8 cellular contexts compared by ENCODE assay signal in genomic region chr12:4538207-4539160, GRCh38. TPM values are rescaled to one million over a fixed set of nuclear protein-coding genes. Genes with fewer than 3 reads are reported as not detected.
DNase-seq lines count a peak whose midpoint lies in the region; ATAC-seq and TF ChIP-seq lines count a peak whose summit lies in the region.

A gene with protein sequence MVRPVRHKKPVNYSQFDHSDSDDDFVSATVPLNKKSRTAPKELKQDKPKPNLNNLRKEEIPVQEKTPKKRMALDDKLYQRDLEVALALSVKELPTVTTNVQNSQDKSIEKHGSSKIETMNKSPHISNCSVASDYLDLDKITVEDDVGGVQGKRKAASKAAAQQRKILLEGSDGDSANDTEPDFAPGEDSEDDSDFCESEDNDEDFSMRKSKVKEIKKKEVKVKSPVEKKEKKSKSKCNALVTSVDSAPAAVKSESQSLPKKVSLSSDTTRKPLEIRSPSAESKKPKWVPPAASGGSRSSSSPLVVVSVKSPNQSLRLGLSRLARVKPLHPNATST (plus strand): TSS chr12:4538890. CDS start chr12:4538940, 50 bp downstream.

- DNase-seq in AG09319 (ENCODE audit: extremely low read depth, low read depth) (peak; percentile 96), NCI-H460 (ENCODE audit: extremely low read depth, low read depth) (peak; percentile 90), cerebellar nuclear complex (lab: John Stamatoyannopoulos, UW) (peak; percentile 66 to 85), islet precursor cell (peak; percentile 99)
- peak; percentile 91 for DNase-seq in activated CD4-positive, CD25-positive, alpha-beta regulatory T cell treated with anti-CD3 and anti-CD28 coated beads, Interleukin-2, amount 50 U/mL, for 72 hours
- DNase-seq in stimulated activated CD4-positive, alpha-beta T cell treated with anti-CD3 and anti-CD28 coated beads, Interleukin-12 subunit alpha, Interleukin-12 subunit beta, amount 100 ng/mL, for 48 hours (ENCODE audit: low read depth in 2 of 3, low spot score in 1 of 3) = peak; percentile 88 to 94 (median 91)

- ATAC-seq in GM19043 (IDR thresholded peaks at IDR 0.05; ENCODE audit: low read depth, unreplicated experiment) = peak; percentile 81
- peak; percentile 73 for ATAC-seq in HG03378 (IDR thresholded peaks at IDR 0.05; ENCODE audit: unreplicated experiment)

- no peak for TF ChIP-seq CTCF in AG09319 (IDR thresholded peaks at IDR 0.05; ENCODE audit: low read depth, low read length)

RNA-seq across cellular contexts. Expression of the gene that starts here (rescaled TPM):
- total RNA-seq in NCI-H460 (2014; rRNA removed; shearing (Covaris generic)) = 22.2 and 24.8 TPM in 2 replicates
- polyA plus RNA-seq in NCI-H460 (2014; cell fraction: nucleus; rRNA removed) = 44.4 and 64.2 TPM in 2 replicates

Comparison
In these comparisons a context has a peak if more than half of its experiments do, and no peak if none do; other contexts are left out.
1. Peak in every context shown above with its lines: DNase-seq and ATAC-seq.